ENCODE assay signal across 23 cellular contexts in the genomic region with DNA sequence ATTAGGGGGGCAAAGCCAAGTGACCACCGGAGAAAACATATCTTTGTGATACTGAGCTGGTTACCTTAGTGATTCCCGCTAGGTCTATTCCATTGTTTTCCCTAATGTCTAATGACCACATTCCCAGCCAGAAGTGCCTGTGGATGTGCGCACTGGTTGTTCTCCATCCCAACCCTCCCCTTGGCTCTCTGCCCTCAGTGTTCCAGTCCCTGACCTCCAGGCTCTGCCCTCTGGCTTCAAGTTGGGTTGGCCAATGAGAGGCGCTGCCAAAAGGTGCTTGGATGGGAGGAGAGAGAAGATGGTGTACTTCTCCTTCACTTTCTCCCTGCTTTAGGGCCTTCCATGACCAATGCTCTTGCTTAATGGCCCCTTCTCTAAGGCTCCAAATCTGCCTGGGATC.
"Had no signal": no experiment of that assay in that cellular context is flagged by ENCODE, and none has a peak within 500 bp of the region (broad histone marks: within the 10 kb centered on the region; RNA-seq: fewer than 3 reads in every experiment).

No MANE protein-coding gene starts in this region.

- H3K27me3 ChIP-seq: body of pancreas, dorsolateral prefrontal cortex, left lung, right lobe of liver, spleen, tibial nerve, uterus had no signal

- DNase-seq: activated CD4-positive, alpha-beta memory T cell treated with anti-CD3 and anti-CD28 coated beads, Interleukin-2, amount 10 ng/mL, durations not matched to agents 7 days and 5 days; activated CD4-positive, alpha-beta T cell treated with anti-CD3 and anti-CD28 coated beads for 48 hours; activated CD4-positive, CD25-positive, alpha-beta regulatory T cell; activated CD8-positive, alpha-beta memory T cell treated with anti-CD3 and anti-CD28 coated beads, Interleukin-2, amount 10 ng/mL, durations not matched to agents 7 days and 5 days; activated naive CD4-positive, alpha-beta T cell treated with anti-CD3 and anti-CD28 coated beads for 36 hours; body of pancreas; caudate nucleus; dorsolateral prefrontal cortex; endodermal cell; foreskin fibroblast; hypothalamus; left lung; spleen; stimulated activated CD4-positive, alpha-beta T cell treated with anti-CD3 and anti-CD28 coated beads, Interleukin-4, amount 100 ng/mL, for 4 hours; stimulated activated naive CD4-positive, alpha-beta T cell treated with Interleukin-2 at 50 U/mL for 16 hours; T-cell; uterus had no signal

- FAIRE-seq: keratinocyte had no signal

- H3K27ac ChIP-seq: body of pancreas, dorsolateral prefrontal cortex, epithelial cell of prostate, left lung, right lobe of liver, spleen, tibial nerve, uterus had no signal

- H3K4me1 ChIP-seq: body of pancreas, right lobe of liver, uterus had no signal

- H3K9me3 ChIP-seq: body of pancreas, left lung, right lobe of liver, spleen, tibial nerve, uterus had no signal

- H3K9me3 Mint-ChIP-seq: activated CD4-positive, alpha-beta memory T cell treated with anti-CD3 and anti-CD28 coated beads, Interleukin-2, amount 10 ng/mL, durations not matched to agents 7 days and 5 days; activated naive CD4-positive, alpha-beta T cell treated with anti-CD3 and anti-CD28 coated beads for 36 hours; endodermal cell; neural crest cell; T-cell had no signal

- H3K4me3 ChIP-seq: body of pancreas, dorsolateral prefrontal cortex, left lung, right lobe of liver, spleen, tibial nerve, uterus had no signal

- H3K36me3 ChIP-seq: left lung, right lobe of liver, spleen, tibial nerve, uterus had no signal

- H3K4me3 Mint-ChIP-seq: activated CD4-positive, alpha-beta memory T cell treated with anti-CD3 and anti-CD28 coated beads, Interleukin-2, amount 10 ng/mL, durations not matched to agents 7 days and 5 days; activated CD8-positive, alpha-beta memory T cell treated with anti-CD3 and anti-CD28 coated beads, Interleukin-2, amount 10 ng/mL, durations not matched to agents 7 days and 5 days; activated naive CD4-positive, alpha-beta T cell treated with anti-CD3 and anti-CD28 coated beads for 36 hours; endodermal cell; neural crest cell; T-cell had no signal

- H3K27me3 Mint-ChIP-seq: activated CD4-positive, alpha-beta memory T cell treated with anti-CD3 and anti-CD28 coated beads, Interleukin-2, amount 10 ng/mL, durations not matched to agents 7 days and 5 days; progenitor cell of endocrine pancreas had no signal

- H3K27ac Mint-ChIP-seq: activated CD4-positive, alpha-beta memory T cell treated with anti-CD3 and anti-CD28 coated beads, Interleukin-2, amount 10 ng/mL, durations not matched to agents 7 days and 5 days; activated CD8-positive, alpha-beta memory T cell treated with anti-CD3 and anti-CD28 coated beads, Interleukin-2, amount 10 ng/mL, durations not matched to agents 7 days and 5 days; activated naive CD4-positive, alpha-beta T cell treated with anti-CD3 and anti-CD28 coated beads for 36 hours; endodermal cell; progenitor cell of endocrine pancreas; T-cell had no signal

- H3K36me3 Mint-ChIP-seq: activated CD8-positive, alpha-beta memory T cell treated with anti-CD3 and anti-CD28 coated beads, Interleukin-2, amount 10 ng/mL, durations not matched to agents 7 days and 5 days; T-cell had no signal

- ATAC-seq: activated CD8-positive, alpha-beta memory T cell treated with anti-CD3 and anti-CD28 coated beads, Interleukin-2, amount 10 ng/mL, durations not matched to agents 7 days and 5 days; body of pancreas; left lung; T-cell had no signal
